ENCODE assay signal across 8 cellular contexts in the genomic region with DNA sequence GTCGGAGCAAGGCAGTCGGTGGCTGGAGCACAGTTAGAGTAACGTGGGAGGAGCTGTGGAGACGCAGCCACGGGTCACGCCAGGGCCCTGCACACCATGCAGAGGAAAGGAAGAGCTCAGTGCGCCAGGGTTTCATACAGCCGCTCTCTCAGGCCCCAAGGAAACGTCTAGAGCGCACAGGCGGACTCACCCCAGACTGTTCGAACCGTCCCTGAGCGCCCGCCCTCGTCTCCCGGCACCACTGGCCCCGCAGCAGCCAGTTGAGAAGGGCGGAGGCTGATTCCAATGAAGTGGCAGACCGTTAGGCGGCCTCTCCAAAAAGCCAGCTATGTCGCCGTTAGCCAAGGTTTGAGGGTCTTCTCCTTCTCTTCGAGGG. TPM values are rescaled to one million over a fixed set of nuclear protein-coding genes. Genes with fewer than 3 reads are reported as not detected.
DNase-seq lines count a peak whose midpoint lies in the region; ATAC-seq, FAIRE-seq and TF ChIP-seq lines count a peak whose summit lies in the region.

No MANE protein-coding gene starts in this region.

- H3K4me3 ChIP-seq in HUES6 (ENCODE audit: low read depth, low read length) = peak overlapping the region; percentile 80
- peak overlapping the region; percentile 65 to 95 (median 82) for H3K4me3 ChIP-seq in esophagus squamous epithelium

- DNase-seq in EL = peak; percentile 53
- DNase-seq in activated CD4-positive, alpha-beta T cell treated with anti-CD3 and anti-CD28 coated beads for 48 hours = peak; percentile 59
- DNase-seq in esophagus squamous epithelium (lab: John Stamatoyannopoulos, UW) = no peak
- no peak for DNase-seq in nephron progenitor cell
- DNase-seq in D721Med (ENCODE audit: insufficient read length, low spot score) = no peak
- DNase-seq in SKM-1 (lab: John Stamatoyannopoulos, UW; ENCODE audit: unreplicated experiment) = no peak

- H3K9me3 ChIP-seq in HUES6 (ENCODE audit: control insufficient read depth, insufficient read depth, low read depth, low read length) = peaks cover 11% of the 10 kb centered on the region
- H3K9me3 ChIP-seq in esophagus squamous epithelium = no peaks in the 10 kb centered on the region

- TF ChIP-seq CTCF in esophagus squamous epithelium (IDR thresholded peaks at IDR 0.05) = no peak
- TF ChIP-seq CTCF in nephron progenitor cell (IDR thresholded peaks at IDR 0.05) = no peak
- no peak for TF ChIP-seq CTCF in D721Med (IDR thresholded peaks at IDR 0.05; ENCODE audit: insufficient read depth, missing control alignments)

- 13 to 22% methylated on average over 11 to 20 of the region's 24 CpGs for WGBS in esophagus squamous epithelium, 2 donors

- no peak overlapping the region for H3K27ac ChIP-seq in HUES6 (ENCODE audit: low read depth, low read length)
- H3K27ac ChIP-seq in esophagus squamous epithelium = peak overlapping the region; percentile 90 to 98 (median 93)

- TF ChIP-seq POLR2A in esophagus squamous epithelium (IDR thresholded peaks at IDR 0.05) = no peak

- H3K9ac ChIP-seq in HUES6 (ENCODE audit: low read length) = no peak overlapping the region

- FAIRE-seq in D721Med (lab: Jason Lieb, UNC) = no peak

- H3K4me1 Mint-ChIP-seq in nephron progenitor cell = peaks cover 5% of the 10 kb centered on the region

- peak overlapping the region; percentile 79 for H3K4me3 Mint-ChIP-seq in nephron progenitor cell

- H3K27me3 ChIP-seq in HUES6 (ENCODE audit: control insufficient read depth, insufficient read depth, low read length) (peaks cover 2% of the 10 kb centered on the region; the same call in 1 of the 2 replicates), esophagus squamous epithelium (no peaks in the 10 kb centered on the region)

- peak; percentile 35 for ATAC-seq in GM21515 (IDR thresholded peaks at IDR 0.05; ENCODE audit: unreplicated experiment)

- H3K36me3 ChIP-seq in HUES6 (ENCODE audit: control insufficient read depth, insufficient read depth, low read length) (0 out of 2 replicates have a peak, but pooled peaks cover 2% of the 10 kb centered on the region), esophagus squamous epithelium (no peaks in the 10 kb centered on the region)

- H3K4me1 ChIP-seq in HUES6 (ENCODE audit: control insufficient read depth, insufficient read depth, low read length) = peaks cover 4% of the 10 kb centered on the region; the same call in 1 of the 2 replicates
- H3K4me1 ChIP-seq in esophagus squamous epithelium = peaks cover 0 to 42% (median 5%) of the 10 kb centered on the region in 3 donors

- H3K36me3 Mint-ChIP-seq in nephron progenitor cell (ENCODE audit: low read depth) = peaks cover 5% of the 10 kb centered on the region

- H3K27me3 Mint-ChIP-seq in nephron progenitor cell (ENCODE audit: low read depth, poor library complexity) = peaks cover 2% of the 10 kb centered on the region

- peaks cover 30% of the 10 kb centered on the region for H3K9me3 Mint-ChIP-seq in nephron progenitor cell

- H3K27ac Mint-ChIP-seq in nephron progenitor cell = no peak overlapping the region

- intact Hi-C loops in esophagus squamous epithelium (cut with DNase I) = no loop called here

RNA-seq across cellular contexts. Expression of gene HYLS1, which starts 0.5 kb away (rescaled TPM):
- 1 to 10 TPM; 1.4 to 5.0 (median 4.0) TPM for total RNA-seq in esophagus squamous epithelium

RNA-seq across cellular contexts. Expression of gene PUS3, which starts 16.0 kb away (rescaled TPM):
- total RNA-seq in esophagus squamous epithelium = 10 to 100 TPM in 2 of 4 donors, 1 to 10 TPM in 2; 9.2 to 11.9 (median 10.7) TPM

RNA-seq across cellular contexts. Expression of gene DDX25, which starts 17.3 kb away (rescaled TPM):
- total RNA-seq in esophagus squamous epithelium = under 1 TPM in 1 of 4 donors, not detected in 3; 0.38 TPM

RNA-seq across cellular contexts. Expression of gene PATE4, which starts 53.9 kb away (rescaled TPM):
- not detected for total RNA-seq in esophagus squamous epithelium

RNA-seq across cellular contexts. Expression of gene VSIG10L2, which starts 58.9 kb away (rescaled TPM):
- total RNA-seq in esophagus squamous epithelium = under 1 TPM in 3 of 4 donors, not detected in 1; under 0.01 to 0.27 (median 0.09) TPM

Comparison
In these comparisons a context has a peak if more than half of its experiments do, and no peak if none do; other contexts are left out.
1. DNase-seq: peak in EL (single experiment) and activated CD4-positive, alpha-beta T cell treated with anti-CD3 and anti-CD28 coated beads for 48 hours (single experiment); none in esophagus squamous epithelium (single experiment), nephron progenitor cell (single experiment), D721Med (single experiment) and SKM-1 (single experiment).